In the genomic region with DNA sequence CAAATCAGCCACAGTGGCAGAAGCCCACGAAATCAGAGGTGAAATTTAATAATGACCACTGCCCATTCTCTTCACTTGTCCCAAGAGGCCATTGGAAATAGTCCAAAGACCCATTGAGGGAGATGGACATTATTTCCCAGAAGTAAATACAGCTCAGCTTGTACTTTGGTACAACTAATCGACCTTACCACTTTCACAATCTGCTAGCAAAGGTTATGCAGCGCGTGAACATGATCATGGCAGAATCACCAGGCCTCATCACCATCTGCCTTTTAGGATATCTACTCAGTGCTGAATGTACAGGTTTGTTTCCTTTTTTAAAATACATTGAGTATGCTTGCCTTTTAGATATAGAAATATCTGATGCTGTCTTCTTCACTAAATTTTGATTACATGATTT, we compare ENCODE assay signal across 10 cellular contexts. TPM values are rescaled to one million over a fixed set of nuclear protein-coding genes. Genes with fewer than 3 reads are reported as not detected.
"Had no signal": no experiment of that assay in that cellular context is flagged by ENCODE, and none has a peak within 500 bp of the region (broad histone marks: within the 10 kb centered on the region; RNA-seq: fewer than 3 reads in every experiment).

F9 (plus strand) TSS at position 190 of the 400 bp plus-strand sequence; CDS start at position 216, 26 bp downstream.

- ATAC-seq: GM23338, HCT116, K562 had no signal

- H3K27ac ChIP-seq: HL-60 had no signal

- H3K4me3 ChIP-seq: GM23338, K562 had no signal

- DNase-seq: H9, HFFc6, IMR-90, KG1 had no signal

RNA-seq across cellular contexts. Expression of gene F9, which starts in this region (rescaled TPM):
- total RNA-seq: GM23338, H1, H9, HFFc6, HT1080, IMR-90 had no signal
- polyA plus RNA-seq: GM23338, H1, IMR-90, K562 had no signal
